ENCODE assay signal across 19 cellular contexts in the genomic region with DNA sequence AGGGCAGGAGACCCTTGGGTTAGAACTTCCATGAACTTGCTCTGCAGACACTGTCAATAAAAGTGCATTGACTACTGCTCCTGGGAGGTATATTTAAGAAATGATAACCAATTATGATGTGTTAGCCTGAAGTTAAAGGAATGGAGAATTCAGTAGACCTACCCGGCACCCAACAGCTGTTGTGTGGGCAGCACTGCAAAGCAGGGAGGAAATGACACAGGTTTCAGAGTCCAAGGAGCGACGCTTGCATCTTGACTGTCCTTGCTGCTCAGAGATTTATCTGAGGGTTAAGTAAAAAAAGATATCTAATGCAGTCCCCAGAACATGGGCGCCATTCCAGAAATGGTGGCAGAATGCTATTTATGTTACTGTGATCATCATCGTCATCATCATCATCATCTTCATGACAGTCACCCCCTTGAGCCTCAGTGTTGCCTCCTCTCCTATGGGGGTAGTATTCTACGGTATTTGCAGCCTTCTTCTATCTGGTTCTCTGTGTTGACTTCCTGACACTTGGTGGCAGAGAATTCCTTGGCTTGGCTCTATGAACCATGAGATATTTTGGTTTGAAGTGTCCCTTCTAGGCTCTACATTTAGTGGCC.
DNase-seq lines count a peak whose midpoint lies in the region; ATAC-seq lines count a peak whose summit lies in the region.
"Had no signal": no experiment of that assay in that cellular context is flagged by ENCODE, and none has a peak within 500 bp of the region (broad histone marks: within the 10 kb centered on the region; RNA-seq: fewer than 3 reads in every experiment).

No MANE protein-coding gene starts in this region.

- peak; percentile 7 for DNase-seq in activated CD4-positive, alpha-beta T cell treated with anti-CD3 and anti-CD28 coated beads for 36 hours
- no peak for DNase-seq in activated CD4-positive, alpha-beta T cell treated with anti-CD3 and anti-CD28 coated beads, Interleukin-2, amount 50 U/mL, for 1 hour
- DNase-seq in occipital lobe (lab: John Stamatoyannopoulos, UW), result peak; percentile 45
- DNase-seq in effector memory CD8-positive, alpha-beta T cell, result no peak
- no peak for DNase-seq in GM23248
- no peak for DNase-seq in T-cell
- no peak for DNase-seq in mesendoderm
- DNase-seq: CD8-positive, alpha-beta T cell; DND-41; NCI-H1417 treated with DMSO at 0.1 percent for 48 hours; NCI-H187; NCI-H2107; NCI-H446 treated with DMSO at 0.1 percent for 48 hours; NCI-H526 treated with DMSO at 0.1 percent for 48 hours; PC-3; Right ventricle myocardium superior had no signal

- no peak overlapping the region for H3K4me3 Mint-ChIP-seq in activated CD4-positive, alpha-beta T cell treated with anti-CD3 and anti-CD28 coated beads for 36 hours
- H3K4me3 Mint-ChIP-seq in effector memory CD8-positive, alpha-beta T cell, result no peak overlapping the region
- no peak overlapping the region for H3K4me3 Mint-ChIP-seq in T-cell
- H3K4me3 Mint-ChIP-seq: CD8-positive, alpha-beta T cell had no signal

- H3K4ac ChIP-seq in mesendoderm (ENCODE audit: low read depth, low read length), result no peak overlapping the region

- no peak overlapping the region for H3K56ac ChIP-seq in mesendoderm (ENCODE audit: low read length)

- POLR2A ChIA-PET in activated CD4-positive, alpha-beta T cell treated with anti-CD3 and anti-CD28 coated beads for 36 hours (lab: Charles Lee), result no interaction called here
- POLR2A ChIA-PET in T-cell (lab: Charles Lee), result no interaction called here

- H3K23ac ChIP-seq in mesendoderm (ENCODE audit: low read length), result no peak overlapping the region

- no peaks in the 10 kb centered on the region for H3K36me3 Mint-ChIP-seq in activated CD4-positive, alpha-beta T cell treated with anti-CD3 and anti-CD28 coated beads for 36 hours (ENCODE audit: low read depth)
- H3K36me3 Mint-ChIP-seq in effector memory CD8-positive, alpha-beta T cell (ENCODE audit: insufficient read depth), result no peaks in the 10 kb centered on the region
- no peaks in the 10 kb centered on the region for H3K36me3 Mint-ChIP-seq in T-cell
- H3K36me3 Mint-ChIP-seq: CD8-positive, alpha-beta T cell had no signal

- no peaks in the 10 kb centered on the region; the same call in 1 of the 2 replicates for H3K27me3 ChIP-seq in GM23248 (replicated peaks; ENCODE audit: insufficient read depth)
- H3K27me3 ChIP-seq in mesendoderm (ENCODE audit: insufficient read depth, low read length, poor library complexity), result no peaks in the 10 kb centered on the region
- H3K27me3 ChIP-seq: BLaER1 treated with 17β-estradiol and CSF1 and Interleukin-3, amounts not matched to agents 10 nM and 100 nM had no signal

- H3K9me2 ChIP-seq in GM23248 (ENCODE audit: insufficient read depth), result no peaks in the 10 kb centered on the region

- in situ Hi-C loops in GM23248 (cut with MboI), result no loop called here

- no peak overlapping the region for H2BK120ac ChIP-seq in mesendoderm (ENCODE audit: low read depth, low read length)

- no peak overlapping the region for H3K9ac ChIP-seq in GM23248
- H3K9ac ChIP-seq in mesendoderm (ENCODE audit: low read length), result no peak overlapping the region
- H3K9ac ChIP-seq: BLaER1 treated with 17β-estradiol and CSF1 and Interleukin-3, amounts not matched to agents 10 nM and 100 nM had no signal

- no peak overlapping the region for H4K8ac ChIP-seq in mesendoderm (ENCODE audit: low read depth, low read length)

- H3K27me3 Mint-ChIP-seq in activated CD4-positive, alpha-beta T cell treated with anti-CD3 and anti-CD28 coated beads for 36 hours, result peaks cover 4% of the 10 kb centered on the region
- peaks cover 25 to 33% of the 10 kb centered on the region in 2 donors for H3K27me3 Mint-ChIP-seq in effector memory CD8-positive, alpha-beta T cell
- H3K27me3 Mint-ChIP-seq in T-cell, result peaks cover 8 to 13% of the 10 kb centered on the region in 2 donors

- no peak overlapping the region for H2BK15ac ChIP-seq in mesendoderm (replicated peaks; ENCODE audit: low read depth)

- H3K9me3 Mint-ChIP-seq in activated CD4-positive, alpha-beta T cell treated with anti-CD3 and anti-CD28 coated beads for 36 hours (ENCODE audit: low read depth), result no peaks in the 10 kb centered on the region
- no peaks in the 10 kb centered on the region for H3K9me3 Mint-ChIP-seq in effector memory CD8-positive, alpha-beta T cell
- H3K9me3 Mint-ChIP-seq in T-cell, result no peaks in the 10 kb centered on the region
- H3K9me3 Mint-ChIP-seq: CD8-positive, alpha-beta T cell had no signal

- H3K4me1 Mint-ChIP-seq in activated CD4-positive, alpha-beta T cell treated with anti-CD3 and anti-CD28 coated beads for 36 hours, result no peaks in the 10 kb centered on the region
- H3K4me1 Mint-ChIP-seq in effector memory CD8-positive, alpha-beta T cell (ENCODE audit: low read depth in 2 of 2), result no peaks in the 10 kb centered on the region
- H3K4me1 Mint-ChIP-seq in T-cell, result no peaks in the 10 kb centered on the region

- peaks cover 2% of the 10 kb centered on the region for H3K79me1 ChIP-seq in mesendoderm (ENCODE audit: low read length)

- H3K27ac ChIP-seq in angular gyrus (ENCODE audit: low read depth, low read length), result peak overlapping the region; percentile 25
- H3K27ac ChIP-seq in GM23248, result no peak overlapping the region
- no peak overlapping the region for H3K27ac ChIP-seq in mesendoderm (ENCODE audit: low read depth, low read length)
- H3K27ac ChIP-seq: 22Rv1; BLaER1 treated with 17β-estradiol and CSF1 and Interleukin-3, amounts not matched to agents 10 nM and 100 nM had no signal

- H3F3A ChIP-seq in GM23248 (ENCODE audit: insufficient read depth), result no peaks in the 10 kb centered on the region

- no peak overlapping the region for H3K27ac Mint-ChIP-seq in activated CD4-positive, alpha-beta T cell treated with anti-CD3 and anti-CD28 coated beads for 36 hours
- no peak overlapping the region for H3K27ac Mint-ChIP-seq in effector memory CD8-positive, alpha-beta T cell
- no peak overlapping the region for H3K27ac Mint-ChIP-seq in T-cell
- H3K27ac Mint-ChIP-seq: CD8-positive, alpha-beta T cell had no signal

- H3K4me2 ChIP-seq in GM23248 (ENCODE audit: unreplicated experiment), result no peak overlapping the region
- H3K4me2 ChIP-seq in mesendoderm (ENCODE audit: low read length), result no peak overlapping the region

- H4K5ac ChIP-seq in mesendoderm (ENCODE audit: low read length), result no peak overlapping the region

- H3K4me3 ChIP-seq in GM23248 (no peak overlapping the region), mesendoderm (ENCODE audit: low read length) (no peak overlapping the region)
- H3K4me3 ChIP-seq: BLaER1 treated with 17β-estradiol and CSF1 and Interleukin-3, amounts not matched to agents 10 nM and 100 nM had no signal

- H3K79me2 ChIP-seq in GM23248 (ENCODE audit: insufficient read depth) (no peaks in the 10 kb centered on the region), mesendoderm (ENCODE audit: control insufficient read depth, insufficient read depth, low read length) (no peaks in the 10 kb centered on the region)

- no peak overlapping the region for H2AK5ac ChIP-seq in mesendoderm (ENCODE audit: low read length)

- no peaks in the 10 kb centered on the region for H4K20me1 ChIP-seq in GM23248 (ENCODE audit: insufficient read depth)
- H4K20me1 ChIP-seq: BLaER1 treated with 17β-estradiol and CSF1 and Interleukin-3, amounts not matched to agents 10 nM and 100 nM had no signal

- H3K36me3 ChIP-seq in GM23248 (ENCODE audit: low read depth), result no peaks in the 10 kb centered on the region
- no peaks in the 10 kb centered on the region for H3K36me3 ChIP-seq in mesendoderm (ENCODE audit: control insufficient read depth, insufficient read depth, low read length)
- H3K36me3 ChIP-seq: BLaER1 treated with 17β-estradiol and CSF1 and Interleukin-3, amounts not matched to agents 10 nM and 100 nM had no signal

- no peak for ATAC-seq in activated CD4-positive, alpha-beta T cell treated with anti-CD3 and anti-CD28 coated beads for 36 hours
- ATAC-seq in effector memory CD8-positive, alpha-beta T cell (replicated peaks), result no peak
- ATAC-seq in T-cell (replicated peaks in 1 of 4), result no peak
- ATAC-seq: CD8-positive, alpha-beta T cell; PC-3 had no signal

- intact Hi-C loops in activated CD4-positive, alpha-beta T cell treated with anti-CD3 and anti-CD28 coated beads for 36 hours (cut with DNase I, micrococcal nuclease), result no loop called here

- 85 to 88% methylated on average over 6 of the region's 6 CpGs for WGBS in GM23248 (ENCODE audit: low coverage in 1 of 2, low lambda C conversion rate in 2 of 2, missing lambda C conversion rate in 2 of 2), 2 experiments
- WGBS in mesendoderm (ENCODE audit: extremely low coverage, insufficient coverage, low lambda C conversion rate), result no CpG with 5 or more reads among the region's 6 CpGs

- H2BK5ac ChIP-seq in mesendoderm (ENCODE audit: low read length), result no peak overlapping the region

- H3K4me1 ChIP-seq in GM23248 (ENCODE audit: insufficient read depth) (0 out of 2 replicates have a peak, but pooled peaks cover 4% of the 10 kb centered on the region), mesendoderm (ENCODE audit: control insufficient read depth, low read depth, low read length) (no peaks in the 10 kb centered on the region)

- CTCF ChIA-PET in activated CD4-positive, alpha-beta T cell treated with anti-CD3 and anti-CD28 coated beads for 36 hours (lab: Charles Lee), result no interaction called here
- CTCF ChIA-PET in T-cell (lab: Charles Lee), result no interaction called here

- no peaks in the 10 kb centered on the region for H3K9me3 ChIP-seq in GM23248 (ENCODE audit: low read depth)

- H3K18ac ChIP-seq in mesendoderm (ENCODE audit: low read length), result no peak overlapping the region

- H2AFZ ChIP-seq in GM23248, result no peak overlapping the region

Comparison
In these comparisons a context has a peak if more than half of its experiments do, and no peak if none do; other contexts are left out.
1. DNase-seq: peak in activated CD4-positive, alpha-beta T cell treated with anti-CD3 and anti-CD28 coated beads for 36 hours (single experiment) and occipital lobe (single experiment); none in activated CD4-positive, alpha-beta T cell treated with anti-CD3 and anti-CD28 coated beads, Interleukin-2, amount 50 U/mL, for 1 hour (single experiment), effector memory CD8-positive, alpha-beta T cell (0 of 3), GM23248 (single experiment), T-cell (0 of 34) and mesendoderm (single experiment).